In the genomic region with DNA sequence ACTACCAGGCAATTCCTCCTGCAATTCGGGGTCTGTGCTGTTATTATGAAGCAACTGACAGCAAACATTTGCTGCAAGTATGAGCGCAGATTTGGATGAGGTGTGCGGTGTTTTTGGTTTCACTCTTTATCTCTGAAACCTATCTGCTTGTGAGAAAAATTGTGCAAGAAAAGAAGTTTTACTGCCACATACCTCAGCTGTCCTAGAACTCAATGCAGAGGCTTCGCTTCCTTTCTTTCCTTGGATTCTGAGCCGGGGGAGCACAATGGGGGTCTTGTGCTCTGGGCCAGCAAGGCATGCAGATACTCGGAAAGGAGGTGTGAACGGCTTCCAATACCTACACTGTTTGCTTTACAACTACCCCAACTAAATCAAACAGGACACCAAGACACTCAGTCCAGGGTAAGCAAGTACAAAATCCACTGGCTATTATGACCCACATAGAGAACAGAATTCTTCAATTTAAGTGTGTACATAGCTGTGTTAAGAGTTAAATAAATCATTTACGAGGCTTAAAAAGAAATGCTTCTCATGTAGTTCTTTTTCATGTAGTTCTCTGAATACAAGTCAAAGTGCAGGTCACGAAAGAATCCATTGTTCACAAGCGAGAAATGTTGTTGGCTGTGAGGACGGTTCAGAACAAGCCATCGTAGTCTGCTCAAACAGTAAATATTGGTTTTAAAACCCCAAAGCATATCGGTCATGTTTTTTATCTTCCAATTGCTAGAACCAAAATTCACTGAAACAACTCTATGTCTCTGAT, we compare ENCODE assay signal across 9 cellular contexts. TPM values are rescaled to one million over a fixed set of nuclear protein-coding genes. Genes with fewer than 3 reads are reported as not detected.
A peak's percentile ranks its signal among the peaks of the same experiment; 100 is the strongest.
DNase-seq lines count a peak whose midpoint lies in the region; ATAC-seq and TF ChIP-seq lines count a peak whose summit lies in the region.
"Had no signal": no experiment of that assay in that cellular context is flagged by ENCODE, and none has a peak within 500 bp of the region (broad histone marks: within the 10 kb centered on the region; RNA-seq: fewer than 3 reads in every experiment).

No MANE protein-coding gene starts in this region.

- H3K4me1 Mint-ChIP-seq in mesothelial cell of epicardium = peaks cover 50% of the 10 kb centered on the region
- H3K4me1 Mint-ChIP-seq: CD4-positive, CD25-positive, alpha-beta regulatory T cell had no signal

- H3K9me3 Mint-ChIP-seq in mesothelial cell of epicardium = no peaks in the 10 kb centered on the region
- H3K9me3 Mint-ChIP-seq: CD4-positive, CD25-positive, alpha-beta regulatory T cell had no signal

- TF ChIP-seq POLR2A in vagina (IDR thresholded peaks at IDR 0.05) = no peak

- H3K4me3 Mint-ChIP-seq in mesothelial cell of epicardium = peak overlapping the region; percentile 46
- H3K4me3 Mint-ChIP-seq: CD4-positive, CD25-positive, alpha-beta regulatory T cell had no signal

- peaks cover 0 to 17% (median 0%) of the 10 kb centered on the region in 45 donors for H3K27me3 ChIP-seq in dorsolateral prefrontal cortex
- no peaks in the 10 kb centered on the region for H3K27me3 ChIP-seq in vagina

- H3K4me1 ChIP-seq in vagina = no peaks in the 10 kb centered on the region

- H3K27ac Mint-ChIP-seq in mesothelial cell of epicardium = peak overlapping the region; percentile 77
- H3K27ac Mint-ChIP-seq: CD4-positive, CD25-positive, alpha-beta regulatory T cell had no signal

- intact Hi-C loops in Right ventricle myocardium superior (cut with DNase I) (no loop called here), cardiac septum (cut with DNase I) (no loop called here), dorsolateral prefrontal cortex (cut with DNase I) (no loop called here), vagina (cut with DNase I) (no loop called here)

- in situ Hi-C loops in KBM-7 (cut with MboI; ENCODE audit: low pct_unique_long_range_greater_than_20kb, low sequenced_read_pairs) = no loop called here

- H3K27ac ChIP-seq in dorsolateral prefrontal cortex = peak overlapping the region in 45 of 59 donors; percentile 1 to 86 (median 74)
- H3K27ac ChIP-seq in vagina = peak overlapping the region; percentile 16

- no peaks in the 10 kb centered on the region for H3K27me3 Mint-ChIP-seq in mesothelial cell of epicardium (ENCODE audit: low read depth)

- TF ChIP-seq CTCF in dorsolateral prefrontal cortex (IDR thresholded peaks at IDR 0.05 in 54 of 56, conservative IDR thresholded peaks at IDR 0.05 in 2 of 56; ENCODE audit: low read depth in 1 of 56, partially characterized antibody in 56 of 56) (no peak), mesothelial cell of epicardium (IDR thresholded peaks at IDR 0.05; ENCODE audit: unreplicated experiment) (no peak), vagina (IDR thresholded peaks at IDR 0.05) (no peak)

- no peaks in the 10 kb centered on the region for H3K36me3 Mint-ChIP-seq in mesothelial cell of epicardium
- H3K36me3 Mint-ChIP-seq: CD4-positive, CD25-positive, alpha-beta regulatory T cell had no signal

- H3K4me3 ChIP-seq in dorsolateral prefrontal cortex (peak overlapping the region; percentile 14 to 73 (median 57)), vagina (peak overlapping the region; percentile 37 to 39)

- H3K9me3 ChIP-seq in vagina = no peaks in the 10 kb centered on the region

- H3K36me3 ChIP-seq in vagina = no peaks in the 10 kb centered on the region

- ATAC-seq in Right ventricle myocardium superior (ENCODE audit: poor library complexity) = peak; percentile 5

- DNase-seq in Right ventricle myocardium superior = no peak
- no peak for DNase-seq in cardiac septum (ENCODE audit: low spot score)
- DNase-seq in dorsolateral prefrontal cortex = no peak
- DNase-seq in mesothelial cell of epicardium (ENCODE audit: low spot score in 2 of 2, unreplicated experiment in 2 of 2) = no peak
- DNase-seq in vagina (ENCODE audit: extremely low spot score in 2 of 2) = no peak
- no peak for DNase-seq in KBM-7
- no peak for DNase-seq in SW 1271 (lab: John Stamatoyannopoulos, UW)
- DNase-seq in activated CD4-positive, alpha-beta T cell treated with anti-CD3 and anti-CD28 coated beads, Interleukin-2, amount 50 U/mL, for 48 hours = no peak
- DNase-seq: CD4-positive, CD25-positive, alpha-beta regulatory T cell had no signal

RNA-seq across cellular contexts. Expression of gene SORBS2, which starts 1.1 kb away (rescaled TPM):
- total RNA-seq in Right ventricle myocardium superior = 819 TPM
- 1,779 TPM for total RNA-seq in cardiac septum
- 100 to 1,000 TPM in 112 of 120 experiments, 10 to 100 TPM in 8; 56.6 to 292 (median 139) TPM for total RNA-seq in dorsolateral prefrontal cortex
- total RNA-seq in mesothelial cell of epicardium = 9.2 to 11.0 TPM (median 10.1 TPM) in 3 replicates
- total RNA-seq in vagina = 60.4 TPM
